27 cellular contexts compared by ENCODE assay signal in the genomic region with DNA sequence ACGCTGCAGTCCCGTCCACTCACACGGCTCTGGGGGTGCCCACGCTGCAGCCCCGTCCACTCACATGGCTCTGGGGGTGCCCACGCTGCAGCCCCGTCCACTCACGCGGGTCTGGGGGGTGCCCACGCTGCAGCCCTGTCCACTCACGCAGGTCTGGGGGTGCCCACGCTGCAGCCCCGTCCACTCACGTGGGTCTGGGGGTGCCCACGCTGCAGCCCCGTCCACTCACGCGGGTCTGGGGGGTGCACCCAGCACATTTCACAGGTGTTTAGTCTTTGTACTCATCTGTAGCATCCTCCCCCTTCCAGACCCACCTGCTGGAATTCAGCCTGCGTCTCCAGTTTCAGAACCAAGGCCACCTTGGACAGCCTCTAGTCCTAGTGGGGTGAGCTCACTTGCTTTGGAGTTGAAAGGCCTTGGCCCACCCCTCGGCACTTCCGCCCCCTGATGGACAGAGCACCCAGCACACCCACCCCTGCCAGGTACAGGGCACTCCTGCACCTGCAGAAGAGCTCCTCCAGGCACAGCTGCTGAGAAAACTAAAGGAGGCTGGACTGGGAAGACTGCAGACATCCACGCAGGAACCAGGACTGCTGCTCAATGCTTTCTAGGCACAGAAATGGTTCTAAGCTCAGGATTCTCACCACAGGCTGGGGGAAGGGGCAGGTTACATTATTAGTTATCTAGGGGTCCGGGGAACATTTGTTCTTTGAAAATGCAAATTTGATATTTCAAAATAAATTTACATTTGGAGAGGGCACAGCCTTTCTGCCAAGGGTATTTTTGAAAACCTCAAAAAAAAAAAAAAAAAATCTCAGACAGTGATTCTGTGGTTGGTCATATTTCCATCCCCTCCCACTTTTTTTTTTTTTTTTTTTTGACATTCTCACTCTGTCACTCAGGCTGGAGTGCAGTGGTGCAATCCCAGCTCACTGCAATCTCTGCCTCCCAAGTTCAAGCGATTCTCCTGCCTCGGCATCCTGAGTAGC.
A peak's percentile ranks its signal among the peaks of the same experiment; 100 is the strongest.
DNase-seq lines count a peak whose midpoint lies in the region; ATAC-seq, FAIRE-seq and TF ChIP-seq lines count a peak whose summit lies in the region.
"Had no signal": no experiment of that assay in that cellular context is flagged by ENCODE, and none has a peak within 500 bp of the region (broad histone marks: within the 10 kb centered on the region; RNA-seq: fewer than 3 reads in every experiment).

No MANE protein-coding gene starts in this region.

- peaks cover 9% of the 10 kb centered on the region; the same call in 1 of the 2 replicates for H4K20me1 ChIP-seq in K562 (replicated peaks; ENCODE audit: control insufficient read depth, insufficient read depth, low read length)

- no TSS peak for BruUV-seq in K562 (replicated peaks; lab: Mats Ljungman, UMichigan)

- no peaks in the 10 kb centered on the region for H3K36me3 ChIP-seq in K562 (ENCODE audit: control insufficient read depth, insufficient read depth, low read length)
- H3K36me3 ChIP-seq in psoas muscle (ENCODE audit: insufficient read depth in 1 of 2, low read depth in 1 of 2): peaks cover 0 to 64% of the 10 kb centered on the region in 2 donors
- H3K36me3 ChIP-seq: tibial artery had no signal

- in situ Hi-C loops in K562 (cut with MboI): no loop called here

- FAIRE-seq in K562 (lab: Jason Lieb, UNC): no peak
- FAIRE-seq: colon had no signal

- ATAC-seq in K562 (0 out of 3 replicates have a peak, but pooled peaks have one; percentile 31), psoas muscle (no peak), GM18861 (IDR thresholded peaks at IDR 0.05; ENCODE audit: unreplicated experiment) (no peak), GM21717 (IDR thresholded peaks at IDR 0.05; ENCODE audit: unreplicated experiment) (no peak)
- ATAC-seq: esophagus mucosa, gastroesophageal sphincter, Panc1 had no signal

- no peak for TF ChIP-seq POLR2A in K562 (conservative IDR thresholded peaks at IDR 0.05)

- H3K27ac ChIP-seq in K562 (ENCODE audit: extremely low read depth, low read depth, low read length) (no peak overlapping the region), psoas muscle (no peak overlapping the region)
- H3K27ac ChIP-seq: gastroesophageal sphincter, KMS-11, SK-N-MC, tibial artery, VCaP had no signal

- no peak overlapping the region for H3K9ac ChIP-seq in K562 (ENCODE audit: insufficient read depth in 1 of 2, low read depth in 2 of 2, low read length in 2 of 2)
- H3K9ac ChIP-seq: KMS-11 had no signal

- no peaks in the 10 kb centered on the region for H3K9me3 ChIP-seq in K562 (replicated peaks; ENCODE audit: control insufficient read depth, insufficient read depth, low read depth, low read length)
- no peaks in the 10 kb centered on the region for H3K9me3 ChIP-seq in psoas muscle
- H3K9me3 ChIP-seq: gastroesophageal sphincter, tibial artery had no signal

- under 1% methylated on average over 23 of the region's 25 CpGs for WGBS in K562 (ENCODE audit: insufficient coverage, low coverage, missing lambda C conversion rate)
- WGBS in psoas muscle, 3 donors: 89 to 92% (median 90%) methylated on average over 25 of the region's 25 CpGs

- POLR2A ChIA-PET in K562 (lab: Yijun Ruan, JAX): no interaction called here

- H3K27me3 ChIP-seq in K562 (ENCODE audit: control insufficient read depth in 2 of 2, insufficient read depth in 2 of 2, low read length in 2 of 2) (peaks cover 0 to 33% of the 10 kb centered on the region in 2 experiments; a peak in 2 of 5 replicates), psoas muscle (ENCODE audit: insufficient read depth in 3 of 3, low read length in 2 of 3) (no peaks in the 10 kb centered on the region)
- H3K27me3 ChIP-seq: gastroesophageal sphincter, tibial artery had no signal

- no peak for TF ChIP-seq EP300 in Ishikawa (IDR thresholded peaks at IDR 0.05; ENCODE audit: borderline replicate concordance)
- no peak for TF ChIP-seq EP300 in K562 (IDR thresholded peaks at IDR 0.05; ENCODE audit: low read length)

- no peak overlapping the region for H2AFZ ChIP-seq in K562 (ENCODE audit: low read depth, low read length)

- TF ChIP-seq RAD21 in Ishikawa (IDR thresholded peaks at IDR 0.05; ENCODE audit: low read depth) (no peak), K562 (CRISPR knock-in tag; conservative IDR thresholded peaks at IDR 0.05 in 1 of 2, IDR thresholded peaks at IDR 0.05 in 1 of 2) (no peak)

- CTCF ChIA-PET in K562 (lab: Yijun Ruan, JAX; ENCODE audit: low intra/inter-chr PET ratio): interaction anchor here (0.6 kb wide), 1 partner anchor 314 kb away, joined by 3 read pairs; no protein-coding TSS in a partner anchor

- DNase-seq in NCI-H146 (lab: John Stamatoyannopoulos, UW): peak; percentile 21
- DNase-seq in NCI-H146 treated with DMSO at 0.1 percent for 48 hours (lab: John Stamatoyannopoulos, UW; ENCODE audit: unreplicated experiment): no peak
- no peak for DNase-seq in K562 (ENCODE audit: extremely low read depth in 1 of 4, low spot score in 3 of 4)
- DNase-seq in psoas muscle: peak; percentile 7 to 47
- DNase-seq in SK-N-DZ (ENCODE audit: low spot score): no peak
- DNase-seq: 8988T; activated CD4-positive, alpha-beta T cell treated with anti-CD3 and anti-CD28 coated beads, Interleukin-2, amount 50 U/mL, for 1 hour; activated CD8-positive, alpha-beta memory T cell treated with anti-CD3 and anti-CD28 coated beads, Interleukin-2, amount 50 U/mL, for 4 hours; AML-193; COR-L47; DND-41; effector memory CD4-positive, alpha-beta T cell; MV-4-11; NCI-H345; stimulated activated CD4-positive, alpha-beta T cell treated with anti-CD3 and anti-CD28 coated beads, Interleukin-4, amount 100 ng/mL, for 1 hour; tibial artery had no signal

- peaks cover 0 to 4% of the 10 kb centered on the region in 2 experiments; a peak in 1 of 5 replicates for H3K4me1 ChIP-seq in K562 (replicated peaks in 1 of 2; ENCODE audit: control insufficient read depth in 2 of 2, insufficient read depth in 2 of 2, low read length in 2 of 2)
- peaks cover 3% of the 10 kb centered on the region for H3K4me1 ChIP-seq in psoas muscle
- H3K4me1 ChIP-seq: tibial artery had no signal

- H3K79me2 ChIP-seq in K562 (ENCODE audit: control insufficient read depth, insufficient read depth, low read length): no peaks in the 10 kb centered on the region

- no peaks in the 10 kb centered on the region for H3K9me1 ChIP-seq in K562 (ENCODE audit: control insufficient read depth, insufficient read depth, low read length)

- no peak overlapping the region for H3K4me2 ChIP-seq in K562 (ENCODE audit: insufficient read depth, low read length)
- H3K4me2 ChIP-seq: KMS-11, smooth muscle cell had no signal

- 0 out of 6 replicates have a peak, but pooled peaks of 1 of the 3 experiments have one; percentile 3 for TF ChIP-seq CTCF in K562 (IDR thresholded peaks at IDR 0.05 in 2 of 3, conservative IDR thresholded peaks at IDR 0.05 in 1 of 3; ENCODE audit: insufficient read depth in 2 of 3, low read depth in 1 of 3, low read length in 3 of 3)
- no peak for TF ChIP-seq CTCF in psoas muscle (IDR thresholded peaks at IDR 0.05)

- H3K4me3 ChIP-seq in K562: no peak overlapping the region
- H3K4me3 ChIP-seq in psoas muscle: no peak overlapping the region
- H3K4me3 ChIP-seq: gastroesophageal sphincter, SK-N-MC, smooth muscle cell, tibial artery had no signal

- intact Hi-C loops in K562 (cut with micrococcal nuclease): no loop called here
- intact Hi-C loops in psoas muscle (cut with DNase I): no loop called here

TF ChIP-seq in K562, 482 proteins besides CTCF, POLR2A, EP300 and RAD21 (continues in another document):
- peak; percentile 56; the same call in 1 of the 2 replicates for TF ChIP-seq SAFB (IDR thresholded peaks at IDR 0.05; ENCODE audit: borderline replicate concordance, low read depth, low read length)
- TF ChIP-seq POU5F1 (IDR thresholded peaks at IDR 0.05; ENCODE audit: borderline replicate concordance, low read depth, low read length, partially characterized antibody): no peak
- no peak for TF ChIP-seq PYGO2 (tag; IDR thresholded peaks at IDR 0.05)
- TF ChIP-seq, protein P1, sequence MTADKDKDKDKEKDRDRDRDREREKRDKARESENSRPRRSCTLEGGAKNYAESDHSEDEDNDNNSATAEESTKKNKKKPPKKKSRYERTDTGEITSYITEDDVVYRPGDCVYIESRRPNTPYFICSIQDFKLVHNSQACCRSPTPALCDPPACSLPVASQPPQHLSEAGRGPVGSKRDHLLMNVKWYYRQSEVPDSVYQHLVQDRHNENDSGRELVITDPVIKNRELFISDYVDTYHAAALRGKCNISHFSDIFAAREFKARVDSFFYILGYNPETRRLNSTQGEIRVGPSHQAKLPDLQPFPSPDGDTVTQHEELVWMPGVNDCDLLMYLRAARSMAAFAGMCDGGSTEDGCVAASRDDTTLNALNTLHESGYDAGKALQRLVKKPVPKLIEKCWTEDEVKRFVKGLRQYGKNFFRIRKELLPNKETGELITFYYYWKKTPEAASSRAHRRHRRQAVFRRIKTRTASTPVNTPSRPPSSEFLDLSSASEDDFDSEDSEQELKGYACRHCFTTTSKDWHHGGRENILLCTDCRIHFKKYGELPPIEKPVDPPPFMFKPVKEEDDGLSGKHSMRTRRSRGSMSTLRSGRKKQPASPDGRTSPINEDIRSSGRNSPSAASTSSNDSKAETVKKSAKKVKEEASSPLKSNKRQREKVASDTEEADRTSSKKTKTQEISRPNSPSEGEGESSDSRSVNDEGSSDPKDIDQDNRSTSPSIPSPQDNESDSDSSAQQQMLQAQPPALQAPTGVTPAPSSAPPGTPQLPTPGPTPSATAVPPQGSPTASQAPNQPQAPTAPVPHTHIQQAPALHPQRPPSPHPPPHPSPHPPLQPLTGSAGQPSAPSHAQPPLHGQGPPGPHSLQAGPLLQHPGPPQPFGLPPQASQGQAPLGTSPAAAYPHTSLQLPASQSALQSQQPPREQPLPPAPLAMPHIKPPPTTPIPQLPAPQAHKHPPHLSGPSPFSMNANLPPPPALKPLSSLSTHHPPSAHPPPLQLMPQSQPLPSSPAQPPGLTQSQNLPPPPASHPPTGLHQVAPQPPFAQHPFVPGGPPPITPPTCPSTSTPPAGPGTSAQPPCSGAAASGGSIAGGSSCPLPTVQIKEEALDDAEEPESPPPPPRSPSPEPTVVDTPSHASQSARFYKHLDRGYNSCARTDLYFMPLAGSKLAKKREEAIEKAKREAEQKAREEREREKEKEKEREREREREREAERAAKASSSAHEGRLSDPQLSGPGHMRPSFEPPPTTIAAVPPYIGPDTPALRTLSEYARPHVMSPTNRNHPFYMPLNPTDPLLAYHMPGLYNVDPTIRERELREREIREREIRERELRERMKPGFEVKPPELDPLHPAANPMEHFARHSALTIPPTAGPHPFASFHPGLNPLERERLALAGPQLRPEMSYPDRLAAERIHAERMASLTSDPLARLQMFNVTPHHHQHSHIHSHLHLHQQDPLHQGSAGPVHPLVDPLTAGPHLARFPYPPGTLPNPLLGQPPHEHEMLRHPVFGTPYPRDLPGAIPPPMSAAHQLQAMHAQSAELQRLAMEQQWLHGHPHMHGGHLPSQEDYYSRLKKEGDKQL (CRISPR knock-in tag; IDR thresholded peaks at IDR 0.05; ENCODE audit: borderline replicate concordance): no peak
- TF ChIP-seq DMBX1 (CRISPR knock-in tag; IDR thresholded peaks at IDR 0.05; ENCODE audit: borderline replicate concordance): no peak

Comparison
In these comparisons a context has a peak if more than half of its experiments do, and no peak if none do; other contexts are left out.
1. DNase-seq: peak in NCI-H146 (single experiment) and psoas muscle (2 of 2); none in NCI-H146 treated with DMSO at 0.1 percent for 48 hours (single experiment), K562 (0 of 4) and SK-N-DZ (single experiment).